In genomic region chr12:121296618-121297476, GRCh38 we compare ENCODE assay signal across 1 cellular context.
TF ChIP-seq lines count a peak whose summit lies in the region.

Gene CAMKK2, minus strand, starts transcription at chr12:121296709. Its CDS starts 22,183 bp downstream, at chr12:121274526.

TF ChIP-seq in K562, 482 proteins besides CTCF, POLR2A, EP300 and RAD21 (continued from another document and continues in another):
- TF ChIP-seq JUND (IDR thresholded peaks at IDR 0.05; ENCODE audit: borderline replicate concordance, low read depth, low read length) (no peak), JUND (tag; IDR thresholded peaks at IDR 0.05; ENCODE audit: borderline replicate concordance, low read depth, low read length) (no peak), FOSL1 (tag; conservative IDR thresholded peaks at IDR 0.05) (no peak), STAG1 (CRISPR knock-in tag; IDR thresholded peaks at IDR 0.05; ENCODE audit: borderline replicate concordance) (no peak), ATF6 (CRISPR knock-in tag; IDR thresholded peaks at IDR 0.05) (no peak), ZNF449 (CRISPR knock-in tag; IDR thresholded peaks at IDR 0.05) (no peak), ZFX (CRISPR knock-in tag; IDR thresholded peaks at IDR 0.05) (peak; percentile 90), HCFC1 (IDR thresholded peaks at IDR 0.05; ENCODE audit: low read depth, low read length) (peak; percentile 24), GTF3C2 (IDR thresholded peaks at IDR 0.05; ENCODE audit: borderline replicate concordance, extremely low read depth, insufficient read length) (no peak), MCM2 (IDR thresholded peaks at IDR 0.05; ENCODE audit: low read depth) (no peak), PHF20 (IDR thresholded peaks at IDR 0.05; ENCODE audit: partially characterized antibody) (peak; percentile 43), MXD1 (CRISPR knock-in tag; IDR thresholded peaks at IDR 0.05; ENCODE audit: borderline replicate concordance, poor library complexity, severe bottlenecking) (no peak), GABPB1 (CRISPR knock-in tag; IDR thresholded peaks at IDR 0.05) (no peak; the same call in none of the 2 replicates), MEF2A (IDR thresholded peaks at IDR 0.05; ENCODE audit: control insufficient read depth, low read depth, low read length) (no peak), ZNF561 (CRISPR knock-in tag; conservative IDR thresholded peaks at IDR 0.05) (no peak), ZNF583 (CRISPR knock-in tag; IDR thresholded peaks at IDR 0.05) (0 out of 2 replicates have a peak, but pooled peaks have one; percentile 24), HNRNPLL (IDR thresholded peaks at IDR 0.05; ENCODE audit: low read depth, low read length, poor library complexity, severe bottlenecking) (peak; percentile 19), HMG20A (CRISPR knock-in tag; conservative IDR thresholded peaks at IDR 0.05) (no peak), ESRRB (CRISPR knock-in tag; IDR thresholded peaks at IDR 0.05; ENCODE audit: borderline replicate concordance) (no peak), CBX3 (IDR thresholded peaks at IDR 0.05; ENCODE audit: borderline replicate concordance in 1 of 2, low read length in 2 of 2) (no peak), TEAD4 (IDR thresholded peaks at IDR 0.05; ENCODE audit: low read length) (no peak), TEAD4 (CRISPR knock-in tag; IDR thresholded peaks at IDR 0.05; ENCODE audit: borderline replicate concordance) (no peak), ARID4B (CRISPR knock-in tag; IDR thresholded peaks at IDR 0.05) (0 out of 2 replicates have a peak, but pooled peaks have one; percentile 29), ZNF347 (CRISPR knock-in tag; IDR thresholded peaks at IDR 0.05; ENCODE audit: low read depth) (no peak), TAF1 (IDR thresholded peaks at IDR 0.05; ENCODE audit: control insufficient read depth, extremely low read depth, insufficient read depth, low read length, severe bottlenecking) (peak; percentile 54), CBX5 (IDR thresholded peaks at IDR 0.05; ENCODE audit: borderline replicate concordance, low read depth) (no peak), SAFB (IDR thresholded peaks at IDR 0.05; ENCODE audit: borderline replicate concordance, low read depth, low read length) (no peak), TCF15 (CRISPR knock-in tag; IDR thresholded peaks at IDR 0.05) (no peak), ZNF77 (CRISPR knock-in tag; IDR thresholded peaks at IDR 0.05) (no peak), THAP7 (CRISPR knock-in tag; IDR thresholded peaks at IDR 0.05) (no peak), SUPT5H (IDR thresholded peaks at IDR 0.05) (peak; percentile 75), RAD51 (IDR thresholded peaks at IDR 0.05; ENCODE audit: borderline replicate concordance, low read depth) (no peak), NRF1 (conservative IDR thresholded peaks at IDR 0.05 in 1 of 2, IDR thresholded peaks at IDR 0.05 in 1 of 2) (peak; percentile 85 to 86), ZNF395 (CRISPR knock-in tag; IDR thresholded peaks at IDR 0.05) (peak; percentile 94), HNRNPK (IDR thresholded peaks at IDR 0.05; ENCODE audit: low read depth, low read length, poor library complexity, severe bottlenecking) (no peak), IRF2 (CRISPR knock-in tag; IDR thresholded peaks at IDR 0.05) (no peak), FUS (optimal IDR thresholded peaks at IDR 0.05; ENCODE audit: low read depth, low read length) (no peak), ZNF655 (CRISPR knock-in tag; IDR thresholded peaks at IDR 0.05) (no peak), ZNF354B (CRISPR knock-in tag; IDR thresholded peaks at IDR 0.05) (no peak), NFATC3 (IDR thresholded peaks at IDR 0.05) (no peak), PCBP1 (IDR thresholded peaks at IDR 0.05; ENCODE audit: low read depth, low read length, poor library complexity, severe bottlenecking) (peak; percentile 59), NKRF (IDR thresholded peaks at IDR 0.05; ENCODE audit: borderline replicate concordance) (no peak), SIRT6 (IDR thresholded peaks at IDR 0.05; ENCODE audit: low read depth, low read length) (no peak), ZNF41 (CRISPR knock-in tag; conservative IDR thresholded peaks at IDR 0.05) (no peak), CREM (IDR thresholded peaks at IDR 0.05; ENCODE audit: low read depth) (peak; percentile 3; the same call in 1 of the 2 replicates), HMG20B (CRISPR knock-in tag; IDR thresholded peaks at IDR 0.05) (no peak), TBL1XR1 (IDR thresholded peaks at IDR 0.05; ENCODE audit: low read length in 2 of 2) (no peak), TCF3 (CRISPR knock-in tag; IDR thresholded peaks at IDR 0.05) (no peak), TCFL5 (CRISPR knock-in tag; conservative IDR thresholded peaks at IDR 0.05) (no peak), LCOR (CRISPR knock-in tag; IDR thresholded peaks at IDR 0.05) (no peak), CBFA2T3 (IDR thresholded peaks at IDR 0.05) (no peak), RB1 (IDR thresholded peaks at IDR 0.05; ENCODE audit: low read depth) (peak; percentile 75)
